ENCODE assay signal across 12 cellular contexts in genomic region chr1:22652881-22653316, GRCh38.
DNase-seq lines count a peak whose midpoint lies in the region; ATAC-seq and FAIRE-seq lines count a peak whose summit lies in the region.
"Had no signal": no experiment of that assay in that cellular context is flagged by ENCODE, and none has a peak within 500 bp of the region (broad histone marks: within the 10 kb centered on the region; RNA-seq: fewer than 3 reads in every experiment).

Gene C1QB (plus strand): TSS chr1:22653236. CDS start chr1:22659463, 6,227 bp downstream.

- peak; percentile 69 for DNase-seq in globus pallidus (ENCODE audit: low spot score)
- peak; percentile 83 for DNase-seq in medulla oblongata (ENCODE audit: extremely low spot score)
- DNase-seq in HCEC 1CT, result no peak
- DNase-seq in GM19239 (ENCODE audit: insufficient read length, low spot score), result no peak
- DNase-seq in GM03348 (ENCODE audit: low spot score), result no peak
- DNase-seq: activated effector memory CD4-positive, alpha-beta T cell treated with anti-CD3 and anti-CD28 coated beads, Interleukin-2, amount 50 U/mL, for 16 hours had no signal

- no peaks in the 10 kb centered on the region for H3K36me3 ChIP-seq in BLaER1
- H3K36me3 ChIP-seq: neutrophil had no signal

- H3K27ac ChIP-seq in BLaER1 (no peak within 1 kb of the TSS), skin epidermis (peak within 1 kb of the TSS in 6 of 21 experiments; percentile 13 to 84 (median 51))
- H3K27ac ChIP-seq: neutrophil had no signal

- no peaks in the 10 kb centered on the region for H4K20me1 ChIP-seq in BLaER1

- no peaks in the 10 kb centered on the region for H3K27me3 ChIP-seq in BLaER1
- H3K27me3 ChIP-seq: neutrophil had no signal

- H3K4me2 ChIP-seq in BLaER1, result peak within 1 kb of the TSS; percentile 36; the same call in 1 of the 2 replicates

- no peaks in the 10 kb centered on the region for H3K9me3 ChIP-seq in BLaER1
- H3K9me3 ChIP-seq: neutrophil had no signal

- no peak for FAIRE-seq in GM19239 (lab: Jason Lieb, UNC)
- FAIRE-seq: A204.1 had no signal

- ATAC-seq in GM18870 (IDR thresholded peaks at IDR 0.05; ENCODE audit: unreplicated experiment), result no peak
- ATAC-seq: Panc1 had no signal

- H3K4me1 ChIP-seq in BLaER1, result peaks cover 23% of the 10 kb centered on the region

- H3K4me3 ChIP-seq in BLaER1 (no peak within 1 kb of the TSS), skin epidermis (peak within 1 kb of the TSS in 4 of 7 experiments; percentile 1 to 15 (median 11))

- H3K9ac ChIP-seq in BLaER1, result no peak within 1 kb of the TSS

Comparison
In these comparisons a context has a peak if more than half of its experiments do, and no peak if none do; other contexts are left out.
1. DNase-seq: peak in globus pallidus (single experiment) and medulla oblongata (single experiment); none in HCEC 1CT (single experiment), GM19239 (single experiment) and GM03348 (single experiment).